Comparison of ENCODE assay signal across 10 cellular contexts in the genomic region with DNA sequence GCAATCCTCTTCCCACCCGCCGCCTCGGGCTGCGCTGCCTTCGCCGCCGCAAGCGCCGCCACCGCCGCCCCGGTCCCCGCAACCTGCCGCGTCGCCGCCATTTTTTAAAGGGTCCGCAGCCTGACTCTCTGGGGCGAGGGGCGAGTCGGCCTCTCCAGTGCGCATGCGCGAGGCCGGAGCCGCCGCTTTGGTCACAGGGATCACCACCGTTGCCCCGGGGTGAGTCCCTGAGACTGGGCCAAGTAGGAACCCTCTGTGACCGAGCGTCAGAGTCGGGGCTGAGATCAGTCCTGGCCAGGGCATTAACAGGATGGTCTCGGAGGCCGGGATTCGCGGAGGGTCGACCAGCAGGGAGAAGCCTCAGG. TPM values are rescaled to one million over a fixed set of nuclear protein-coding genes. Genes with fewer than 3 reads are reported as not detected.
DNase-seq lines count a peak whose midpoint lies in the region; ATAC-seq and TF ChIP-seq lines count a peak whose summit lies in the region.
"Had no signal": no experiment of that assay in that cellular context is flagged by ENCODE, and none has a peak within 500 bp of the region (broad histone marks: within the 10 kb centered on the region; RNA-seq: fewer than 3 reads in every experiment).

No MANE protein-coding gene starts in this region.

- peaks cover 0 to 14% (median 8%) of the 10 kb centered on the region in 11 experiments; a peak in 14 of 22 replicates for H3K27me3 ChIP-seq in BLaER1 treated with 17β-estradiol and CSF1 and Interleukin-3, amounts not matched to agents 10 nM and 100 nM

- peaks cover 0 to 36% (median 14%) of the 10 kb centered on the region in 11 experiments; a peak in 13 of 22 replicates for H3K9me3 ChIP-seq in BLaER1 treated with 17β-estradiol and CSF1 and Interleukin-3, amounts not matched to agents 10 nM and 100 nM (replicated peaks in 1 of 11)

- no peaks in the 10 kb centered on the region for H4K20me1 ChIP-seq in BLaER1 treated with 17β-estradiol and CSF1 and Interleukin-3, amounts not matched to agents 10 nM and 100 nM

- peak overlapping the region; percentile 49 to 84 (median 66) for H3K4me2 ChIP-seq in BLaER1 treated with 17β-estradiol and CSF1 and Interleukin-3, amounts not matched to agents 10 nM and 100 nM

- H3K36me3 ChIP-seq in BLaER1 treated with 17β-estradiol and CSF1 and Interleukin-3, amounts not matched to agents 10 nM and 100 nM = peaks cover 0 to 14% (median 0%) of the 10 kb centered on the region in 11 experiments; a peak in 9 of 22 replicates

- peaks cover 9% of the 10 kb centered on the region for H3K4me1 Mint-ChIP-seq in WTC11
- no peaks in the 10 kb centered on the region for H3K4me1 Mint-ChIP-seq in activated naive CD4-positive, alpha-beta T cell treated with anti-CD3 and anti-CD28 coated beads, Interleukin-2, amount 10 ng/mL, durations not matched to agents 7 days and 5 days
- H3K4me1 Mint-ChIP-seq: naive thymus-derived CD4-positive, alpha-beta T cell had no signal

- peak overlapping the region in 9 of 11 experiments; percentile 22 to 53 (median 38); a peak in 13 of 22 replicates for H3K27ac ChIP-seq in BLaER1 treated with 17β-estradiol and CSF1 and Interleukin-3, amounts not matched to agents 10 nM and 100 nM

- no peaks in the 10 kb centered on the region; the same call in 1 of the 2 replicates for H3K27me3 Mint-ChIP-seq in WTC11 (ENCODE audit: low read depth)
- no peaks in the 10 kb centered on the region for H3K27me3 Mint-ChIP-seq in activated naive CD4-positive, alpha-beta T cell treated with anti-CD3 and anti-CD28 coated beads, Interleukin-2, amount 10 ng/mL, durations not matched to agents 7 days and 5 days

- peak overlapping the region; percentile 56 for H3K4me3 Mint-ChIP-seq in WTC11
- no peak overlapping the region for H3K4me3 Mint-ChIP-seq in activated naive CD4-positive, alpha-beta T cell treated with anti-CD3 and anti-CD28 coated beads, Interleukin-2, amount 10 ng/mL, durations not matched to agents 7 days and 5 days

- POLR2A ChIA-PET in WTC11 (lab: Charles Lee) = no interaction called here

- peak; percentile 48 for DNase-seq in WTC11 (ENCODE audit: low spot score)
- DNase-seq in left cardiac atrium = peak; percentile 72
- DNase-seq in putamen (ENCODE audit: low spot score) = peak; percentile 34
- DNase-seq in activated effector memory CD4-positive, alpha-beta T cell treated with anti-CD3 and anti-CD28 coated beads, Interleukin-2, amount 50 U/mL, for 16 hours = no peak
- no peak for DNase-seq in cortex of kidney (lab: John Stamatoyannopoulos, UW)
- DNase-seq in activated naive CD4-positive, alpha-beta T cell treated with anti-CD3 and anti-CD28 coated beads, Interleukin-2, amount 10 ng/mL, durations not matched to agents 7 days and 5 days = no peak
- DNase-seq: activated CD4-positive, alpha-beta T cell treated with anti-CD3 and anti-CD28 coated beads, Interleukin-2, amount 50 U/mL, for 1 hour; naive thymus-derived CD4-positive, alpha-beta T cell had no signal

- H3K4me1 ChIP-seq in BLaER1 treated with 17β-estradiol and CSF1 and Interleukin-3, amounts not matched to agents 10 nM and 100 nM = no peaks in the 10 kb centered on the region

- H3K9ac ChIP-seq in BLaER1 treated with 17β-estradiol and CSF1 and Interleukin-3, amounts not matched to agents 10 nM and 100 nM = peak overlapping the region; percentile 54 to 79 (median 74)

- TF ChIP-seq CTCF in WTC11 (IDR thresholded peaks at IDR 0.05) = no peak

- H3K36me3 Mint-ChIP-seq in WTC11 = peaks cover 5% of the 10 kb centered on the region; the same call in 1 of the 2 replicates
- peaks cover 3% of the 10 kb centered on the region for H3K36me3 Mint-ChIP-seq in activated naive CD4-positive, alpha-beta T cell treated with anti-CD3 and anti-CD28 coated beads, Interleukin-2, amount 10 ng/mL, durations not matched to agents 7 days and 5 days

- no peak overlapping the region for H3K27ac Mint-ChIP-seq in WTC11
- no peak overlapping the region for H3K27ac Mint-ChIP-seq in activated naive CD4-positive, alpha-beta T cell treated with anti-CD3 and anti-CD28 coated beads, Interleukin-2, amount 10 ng/mL, durations not matched to agents 7 days and 5 days
- H3K27ac Mint-ChIP-seq: naive thymus-derived CD4-positive, alpha-beta T cell had no signal

- intact Hi-C loops in left cardiac atrium (cut with DNase I) = no loop called here

- H3K9me3 Mint-ChIP-seq in WTC11 = 0 out of 2 replicates have a peak, but pooled peaks cover 3% of the 10 kb centered on the region
- peaks cover 26% of the 10 kb centered on the region for H3K9me3 Mint-ChIP-seq in activated naive CD4-positive, alpha-beta T cell treated with anti-CD3 and anti-CD28 coated beads, Interleukin-2, amount 10 ng/mL, durations not matched to agents 7 days and 5 days

- H3K4me3 ChIP-seq in BLaER1 treated with 17β-estradiol and CSF1 and Interleukin-3, amounts not matched to agents 10 nM and 100 nM = peak overlapping the region; percentile 53 to 71 (median 61)

- CTCF ChIA-PET in WTC11 (lab: Charles Lee) = interaction anchor here (1.0 to 1.7 kb wide), 3 partner anchors 12 to 55 kb away, joined by 3 to 9 read pairs (median 5); no protein-coding TSS in a partner anchor
- CTCF ChIA-PET in activated naive CD4-positive, alpha-beta T cell treated with anti-CD3 and anti-CD28 coated beads, Interleukin-2, amount 10 ng/mL, durations not matched to agents 7 days and 5 days (lab: Charles Lee) = no interaction called here

- no peak for ATAC-seq in WTC11
- ATAC-seq in left cardiac atrium = peak; percentile 85 to 89
- no peak for ATAC-seq in GM19351 (IDR thresholded peaks at IDR 0.05; ENCODE audit: unreplicated experiment)
- ATAC-seq: naive thymus-derived CD4-positive, alpha-beta T cell had no signal

TF ChIP-seq in WTC11, 78 proteins besides CTCF, POLR2A, EP300 and RAD21:
- TF ChIP-seq HMGA2 (CRISPR knock-in tag; IDR thresholded peaks at IDR 0.05) = no peak

RNA-seq across cellular contexts. Expression of a gene that starts 42.6 kb away (rescaled TPM):
- total RNA-seq in WTC11 (2021) (122 to 128 TPM (median 124 TPM) in 3 replicates), left cardiac atrium (10 to 100 TPM; 28.0 to 48.6 TPM)

RNA-seq across cellular contexts. Expression of a gene that starts 43.0 kb away (rescaled TPM):
- total RNA-seq in WTC11 (2021) = 2.5 to 3.0 TPM (median 2.8 TPM) in 3 replicates
- total RNA-seq in left cardiac atrium = 1 to 10 TPM; 4.5 to 4.8 TPM

Comparison
In these comparisons a context has a peak if more than half of its experiments do, and no peak if none do; other contexts are left out.
1. ATAC-seq: peak in left cardiac atrium (2 of 2); none in WTC11 (single experiment) and GM19351 (single experiment).
2. DNase-seq: peak in WTC11 (single experiment), left cardiac atrium (single experiment) and putamen (single experiment); none in activated effector memory CD4-positive, alpha-beta T cell treated with anti-CD3 and anti-CD28 coated beads, Interleukin-2, amount 50 U/mL, for 16 hours (single experiment), cortex of kidney (single experiment) and activated naive CD4-positive, alpha-beta T cell treated with anti-CD3 and anti-CD28 coated beads, Interleukin-2, amount 10 ng/mL, durations not matched to agents 7 days and 5 days (single experiment).